Comparison of ENCODE assay signal across 19 cellular contexts in genomic region chr13:45255253-45255987, GRCh38. TPM values are rescaled to one million over a fixed set of nuclear protein-coding genes. Genes with fewer than 3 reads are reported as not detected.
DNase-seq lines count a peak whose midpoint lies in the region; ATAC-seq, FAIRE-seq and TF ChIP-seq lines count a peak whose summit lies in the region.
"Had no signal": no experiment of that assay in that cellular context is flagged by ENCODE, and none has a peak within 500 bp of the region (broad histone marks: within the 10 kb centered on the region; RNA-seq: fewer than 3 reads in every experiment).

No MANE protein-coding gene starts in this region.

- DNase-seq in GM19239 (ENCODE audit: insufficient read length, low spot score) = no peak
- no peak for DNase-seq in RWPE2 (ENCODE audit: low spot score)
- no peak for DNase-seq in keratinocyte (ENCODE audit: low read depth, low spot score)
- DNase-seq in small intestine = peak; percentile 68
- no peak for DNase-seq in NK-92 (lab: John Stamatoyannopoulos, UW; ENCODE audit: unreplicated experiment)
- DNase-seq in medulla oblongata (ENCODE audit: extremely low spot score) = no peak
- DNase-seq in ovary = no peak
- DNase-seq: DMS79 treated with DMSO at 0.1 percent for 48 hours, HCEC 1CT, NCI-H1092, NCI-H1694, NCI-H82, RPMI8226 had no signal

- dilution Hi-C loops in keratinocyte (cut with MboI; ENCODE audit: extremely low pct_ligation_motif_present, low sequenced_read_pairs) = no loop called here

- H3K9me3 ChIP-seq in RWPE2 (ENCODE audit: severe bottlenecking) (no peaks in the 10 kb centered on the region), keratinocyte (ENCODE audit: control insufficient read depth, low read depth, low read length) (no peaks in the 10 kb centered on the region), small intestine (ENCODE audit: control insufficient read depth, low read depth) (no peaks in the 10 kb centered on the region), ovary (no peaks in the 10 kb centered on the region)
- H3K9me3 ChIP-seq: SJSA1 had no signal

- H3K36me3 ChIP-seq in RWPE2 (ENCODE audit: low read depth) (peaks cover 28% of the 10 kb centered on the region), keratinocyte (ENCODE audit: control insufficient read depth in 2 of 2, extremely low read depth in 1 of 2, insufficient read depth in 2 of 2, low read length in 2 of 2) (peaks cover 0 to 2% of the 10 kb centered on the region in 2 experiments), small intestine (ENCODE audit: control insufficient read depth in 2 of 2, insufficient read depth in 2 of 2, low read length in 2 of 2) (peaks cover 0 to 2% of the 10 kb centered on the region in 2 donors), ovary (no peaks in the 10 kb centered on the region)

- H4K20me1 ChIP-seq in keratinocyte (ENCODE audit: control insufficient read depth, extremely low read depth, insufficient read depth, low read length) = no peaks in the 10 kb centered on the region

- TF ChIP-seq POLR2A in ovary (IDR thresholded peaks at IDR 0.05) = no peak

- no peak overlapping the region for H2AFZ ChIP-seq in keratinocyte (ENCODE audit: control insufficient read depth, low read length)

- H3K27ac ChIP-seq in RWPE2 (ENCODE audit: poor library complexity, severe bottlenecking) (peak overlapping the region; percentile 24), keratinocyte (ENCODE audit: control insufficient read depth, insufficient read depth, low read length) (peak overlapping the region; percentile 10), small intestine (ENCODE audit: low read depth in 1 of 2, low read length in 1 of 2) (peak overlapping the region in 1 of 2 donors; percentile 20), ovary (no peak overlapping the region)
- H3K27ac ChIP-seq: SJSA1 had no signal

- TF ChIP-seq CTCF in RWPE2 (IDR thresholded peaks at IDR 0.05; ENCODE audit: poor library complexity, severe bottlenecking) = no peak
- TF ChIP-seq CTCF in keratinocyte (optimal IDR thresholded peaks at IDR 0.05 in 1 of 3, IDR thresholded peaks at IDR 0.05 in 1 of 3, conservative IDR thresholded peaks at IDR 0.05 in 1 of 3; ENCODE audit: extremely low read depth in 1 of 3, insufficient read depth in 2 of 3, low read length in 3 of 3) = no peak
- no peak for TF ChIP-seq CTCF in ovary (IDR thresholded peaks at IDR 0.05)

- no peak for TF ChIP-seq EP300 in ovary (IDR thresholded peaks at IDR 0.05)

- no peaks in the 10 kb centered on the region for H3K27me3 ChIP-seq in RWPE2 (ENCODE audit: insufficient read depth, poor library complexity, severe bottlenecking)
- H3K27me3 ChIP-seq in keratinocyte (ENCODE audit: control insufficient read depth, extremely low read depth, insufficient read depth, low read length) = no peaks in the 10 kb centered on the region
- no peaks in the 10 kb centered on the region for H3K27me3 ChIP-seq in small intestine (ENCODE audit: control insufficient read depth in 2 of 2, insufficient read depth in 2 of 2, low read length in 2 of 2)
- H3K27me3 ChIP-seq in ovary = no peaks in the 10 kb centered on the region
- H3K27me3 ChIP-seq: SJSA1 had no signal

- peaks cover 43% of the 10 kb centered on the region for H3K4me1 ChIP-seq in RWPE2 (ENCODE audit: insufficient read depth, poor library complexity, severe bottlenecking)
- peaks cover 33% of the 10 kb centered on the region for H3K4me1 ChIP-seq in keratinocyte (ENCODE audit: control insufficient read depth, extremely low read depth, insufficient read depth, low read length)
- peaks cover 2 to 4% of the 10 kb centered on the region in 2 donors for H3K4me1 ChIP-seq in small intestine (ENCODE audit: control insufficient read depth in 2 of 2, insufficient read depth in 1 of 2, low read depth in 1 of 2, low read length in 1 of 2)
- H3K4me1 ChIP-seq in ovary (ENCODE audit: insufficient read depth) = no peaks in the 10 kb centered on the region
- H3K4me1 ChIP-seq: SJSA1 had no signal

- H3K9me1 ChIP-seq in keratinocyte (ENCODE audit: control insufficient read depth, extremely low read depth, insufficient read depth, low read length) = no peaks in the 10 kb centered on the region

- no peak overlapping the region for H3K9ac ChIP-seq in keratinocyte (ENCODE audit: control insufficient read depth, extremely low read depth, insufficient read depth, low read length)

- peak; percentile 72 for FAIRE-seq in GM19239 (lab: Jason Lieb, UNC)
- FAIRE-seq in keratinocyte (lab: Jason Lieb, UNC) = no peak
- no peak for FAIRE-seq in small intestine (lab: Jason Lieb, UNC)
- FAIRE-seq: D721Med, GM12891, K562 had no signal

- H3K4me2 ChIP-seq in keratinocyte (ENCODE audit: control insufficient read depth, extremely low read depth, insufficient read depth, low read depth, low read length) = no peak overlapping the region

- intact Hi-C loops in ovary (cut with DNase I) = no loop called here

- H3K79me2 ChIP-seq in keratinocyte (ENCODE audit: control insufficient read depth, insufficient read depth, low read length) = peaks cover 6% of the 10 kb centered on the region

- 16 to 68% (median 40%) methylated on average over 1 of the region's 1 CpG for WGBS in small intestine, 3 donors
- 96 to 100% (median 98%) methylated on average over 1 of the region's 1 CpG for WGBS in ovary, 3 donors

- H3K4me3 ChIP-seq in RWPE2 (ENCODE audit: severe bottlenecking) (no peak overlapping the region), keratinocyte (ENCODE audit: control insufficient read depth in 2 of 3, extremely low read depth in 1 of 3, insufficient read depth in 2 of 3, low read depth in 1 of 3, low read length in 3 of 3) (no peak overlapping the region), small intestine (ENCODE audit: low read depth in 1 of 2, low read length in 2 of 2) (no peak overlapping the region), ovary (no peak overlapping the region)
- H3K4me3 ChIP-seq: K562, SJSA1 had no signal

- no peak for ATAC-seq in RWPE2 (ENCODE audit: low read depth)
- ATAC-seq: K562 had no signal

RNA-seq across cellular contexts. Expression of gene KCTD4, which starts 54.6 kb away (rescaled TPM):
- polyA plus RNA-seq in keratinocyte (0.28 to 0.44 TPM (median 0.39 TPM) in 3 replicates), small intestine (under 1 TPM in 1 of 3 donors, not detected in 2; 0.03 TPM), ovary (not detected)
- polyA plus RNA-seq in keratinocyte (2011; ENCODE audit: low read depth) = 1.5 TPM
- 0.47 and 1.2 TPM in 2 replicates for polyA plus RNA-seq in keratinocyte (2011; cell fraction: cytosol; rRNA removed)
- 1.2 and 1.3 TPM in 2 replicates for polyA plus RNA-seq in keratinocyte (2011; cell fraction: nucleus; rRNA removed)
- polyA plus RNA-seq in keratinocyte (2012; ENCODE audit: low replicate concordance) = 0.55 and 1.2 TPM in 2 replicates
- polyA minus RNA-seq in keratinocyte = 0.10 to 0.32 TPM in 2 of 3 replicates, not detected in the other
- polyA minus RNA-seq in keratinocyte (2011; cell fraction: cytosol; rRNA and poly(A)+ RNA removed) = not detected
- polyA minus RNA-seq in keratinocyte (2011; cell fraction: nucleus; rRNA and poly(A)+ RNA removed) = 0.39 TPM in 1 of 2 replicates, not detected in the other
- total RNA-seq in ovary = not detected
- total RNA-seq: A673, K562, NCI-H460 had no signal
- polyA plus RNA-seq: K562 had no signal

Comparison
In these comparisons a context has a peak if more than half of its experiments do, and no peak if none do; other contexts are left out.
1. H3K27ac ChIP-seq: peak in RWPE2 (single experiment) and keratinocyte (single experiment); none in ovary (0 of 2).